In genomic region chr17:77210331-77210730, GRCh38 we compare ENCODE assay signal across 1 cellular context.
TF ChIP-seq lines count a peak whose summit lies in the region.

No MANE protein-coding gene starts in this region.

TF ChIP-seq in GM12878, 131 proteins besides CTCF, POLR2A, EP300 and RAD21:
- TF ChIP-seq REST (IDR thresholded peaks at IDR 0.05; ENCODE audit: low read depth, low read length) (no peak), MTA3 (IDR thresholded peaks at IDR 0.05; ENCODE audit: borderline replicate concordance, low read length) (no peak), EZH2 (IDR thresholded peaks at IDR 0.05; ENCODE audit: borderline replicate concordance, control insufficient read depth, low read depth, low read length) (no peak), USF2 (IDR thresholded peaks at IDR 0.05; ENCODE audit: borderline replicate concordance, low read depth, low read length) (no peak), SMAD5 (IDR thresholded peaks at IDR 0.05; ENCODE audit: low read depth) (no peak), PAX8 (IDR thresholded peaks at IDR 0.05) (no peak), ATF7 (IDR thresholded peaks at IDR 0.05; ENCODE audit: low read depth) (no peak), E4F1 (IDR thresholded peaks at IDR 0.05; ENCODE audit: borderline replicate concordance, partially characterized antibody) (no peak)
